25 cellular contexts compared by ENCODE assay signal in the genomic region with DNA sequence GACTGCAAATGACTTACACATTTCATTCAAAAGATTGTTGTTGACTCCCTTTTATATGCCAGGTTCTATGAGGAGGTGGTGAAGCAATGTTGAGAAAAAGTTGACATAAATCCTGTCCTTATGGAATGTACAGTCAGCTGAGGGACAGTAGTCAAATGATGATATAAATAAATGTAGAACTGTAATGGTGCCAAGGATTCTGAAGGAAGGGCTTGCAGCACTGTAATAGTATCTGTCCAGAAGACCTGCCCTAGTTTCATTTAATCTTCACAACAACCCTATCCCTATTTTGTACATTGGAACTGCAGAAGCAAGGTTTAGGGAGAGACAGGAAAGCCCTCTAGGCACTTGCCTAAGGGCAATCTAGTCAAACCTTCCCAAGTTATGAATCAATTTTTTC. TPM values are rescaled to one million over a fixed set of nuclear protein-coding genes. Genes with fewer than 3 reads are reported as not detected.
"Had no signal": no experiment of that assay in that cellular context is flagged by ENCODE, and none has a peak within 500 bp of the region (broad histone marks: within the 10 kb centered on the region; RNA-seq: fewer than 3 reads in every experiment).

No MANE protein-coding gene starts in this region.

- ATAC-seq: activated CD4-positive, CD25-positive, alpha-beta regulatory T cell treated with anti-CD3 and anti-CD28 coated beads, Interleukin-2, amount 50 U/mL, for 24 hours; left lobe of liver; stimulated activated naive CD8-positive, alpha-beta T cell treated with anti-CD3 and anti-CD28 coated beads, Interleukin-15, Interleukin-2, amounts not matched to agents 100 U/mL and 50 U/mL, for 24 hours; T-helper 17 cell had no signal

- H3K4me3 ChIP-seq: ascending aorta, heart right ventricle, lung, spleen, testis, transverse colon had no signal

- H3K36me3 ChIP-seq: ascending aorta, brain microvascular endothelial cell, heart right ventricle, neutrophil, spleen, transverse colon, WERI-Rb-1 had no signal

- H3K4me1 ChIP-seq: ascending aorta, spleen, testis, transverse colon had no signal

- H3K9me3 ChIP-seq: ascending aorta, heart right ventricle, neutrophil, spleen, testis, transverse colon had no signal

- H3K27ac ChIP-seq: ascending aorta, brain microvascular endothelial cell, neutrophil, spleen, testis, transverse colon, WERI-Rb-1 had no signal

- DNase-seq: activated CD4-positive, alpha-beta T cell treated with anti-CD3 and anti-CD28 coated beads for 48 hours; activated CD4-positive, alpha-beta T cell treated with anti-CD3 and anti-CD28 coated beads, Interleukin-2, amount 50 U/mL, for 48 hours; activated CD8-positive, alpha-beta memory T cell treated with anti-CD3 and anti-CD28 coated beads, Interleukin-2, amount 50 U/mL, for 4 hours; activated gamma-delta T cell; activated naive CD4-positive, alpha-beta T cell treated with anti-CD3 and anti-CD28 coated beads, Interleukin-2, amount 10 ng/mL, durations not matched to agents 7 days and 5 days; activated naive CD8-positive, alpha-beta T cell treated with anti-CD3 and anti-CD28 coated beads, Interleukin-2, amount 10 ng/mL, durations not matched to agents 7 days and 5 days; activated T-cell treated with anti-CD3 and anti-CD28 coated beads, Interleukin-2, amount 50 U/mL, for 24 hours; brain microvascular endothelial cell; caudate nucleus; heart right ventricle; mesendoderm; nephron progenitor cell; spleen; stimulated activated naive CD8-positive, alpha-beta T cell treated with anti-CD3 and anti-CD28 coated beads, Interleukin-15, Interleukin-2, amounts not matched to agents 100 U/mL and 50 U/mL, for 24 hours; T-helper 17 cell; T1000; testis; transverse colon; WERI-Rb-1 had no signal

- H3K27me3 ChIP-seq: ascending aorta, brain microvascular endothelial cell, heart right ventricle, neutrophil, spleen, testis, transverse colon had no signal

RNA-seq across cellular contexts. Expression of gene LIFR, which starts 34.4 kb away (rescaled TPM):
- total RNA-seq: activated CD8-positive, alpha-beta memory T cell treated with anti-CD3 and anti-CD28 coated beads for 36 hours; activated naive CD8-positive, alpha-beta T cell treated with anti-CD3 and anti-CD28 coated beads, Interleukin-2, amount 10 ng/mL, durations not matched to agents 7 days and 5 days had no signal
